1 cellular context compared by ENCODE assay signal in genomic region chr13:21297914-21298831, GRCh38.
TF ChIP-seq lines count a peak whose summit lies in the region.

No MANE protein-coding gene starts in this region.

TF ChIP-seq in K562, 482 proteins besides CTCF, POLR2A, EP300 and RAD21 (continued from another document):
- TF ChIP-seq ZBTB34 (CRISPR knock-in tag; IDR thresholded peaks at IDR 0.05) = no peak
- TF ChIP-seq ZFX (CRISPR knock-in tag; IDR thresholded peaks at IDR 0.05) = no peak
- TF ChIP-seq MITF (IDR thresholded peaks at IDR 0.05) = peak; percentile 75
- TF ChIP-seq CREB1 (IDR thresholded peaks at IDR 0.05) = peak; percentile 71
- TF ChIP-seq CREB1 (CRISPR knock-in tag; IDR thresholded peaks at IDR 0.05) = peak; percentile 70; the same call in 1 of the 2 replicates
- peak; percentile 93 to 97 for TF ChIP-seq MNT (conservative IDR thresholded peaks at IDR 0.05)
- TF ChIP-seq ZNF639 (CRISPR knock-in tag; conservative IDR thresholded peaks at IDR 0.05 in 1 of 2, IDR thresholded peaks at IDR 0.05 in 1 of 2) = no peak
- TF ChIP-seq ZNF830 (CRISPR knock-in tag; IDR thresholded peaks at IDR 0.05) = no peak
- no peak for TF ChIP-seq ATF2 (CRISPR knock-in tag; IDR thresholded peaks at IDR 0.05)
- TF ChIP-seq POLR3G (IDR thresholded peaks at IDR 0.05; ENCODE audit: extremely low read depth, insufficient read length, insufficient replicate concordance) = no peak
- peak; percentile 70; the same call in 1 of the 2 replicates for TF ChIP-seq THAP12 (CRISPR knock-in tag; IDR thresholded peaks at IDR 0.05)
- no peak for TF ChIP-seq ZNF212 (CRISPR knock-in tag; IDR thresholded peaks at IDR 0.05)
- TF ChIP-seq ZBTB12 (CRISPR knock-in tag; IDR thresholded peaks at IDR 0.05) = 0 out of 2 replicates have a peak, but pooled peaks have one; percentile 38
- TF ChIP-seq FOXK2 (conservative IDR thresholded peaks at IDR 0.05 in 1 of 2, IDR thresholded peaks at IDR 0.05 in 1 of 2; ENCODE audit: low read depth in 2 of 2) = no peak
- no peak for TF ChIP-seq ZNF445 (CRISPR knock-in tag; IDR thresholded peaks at IDR 0.05; ENCODE audit: low read depth)
- peak; percentile 94 for TF ChIP-seq NCOA6 (IDR thresholded peaks at IDR 0.05)
- no peak for TF ChIP-seq SNIP1 (IDR thresholded peaks at IDR 0.05; ENCODE audit: low read depth)
- peak; percentile 34; the same call in 1 of the 2 replicates for TF ChIP-seq ATF1 (CRISPR knock-in tag; IDR thresholded peaks at IDR 0.05)
- TF ChIP-seq ATF1 (tag; IDR thresholded peaks at IDR 0.05) = peak; percentile 90
- 0 out of 2 replicates have a peak, but pooled peaks have one; percentile 67 for TF ChIP-seq HMGXB4 (CRISPR knock-in tag; IDR thresholded peaks at IDR 0.05)
- peak; percentile 57 for TF ChIP-seq C11orf30 (IDR thresholded peaks at IDR 0.05; ENCODE audit: low read depth)
- 0 out of 2 replicates have a peak, but pooled peaks have one; percentile 12 for TF ChIP-seq TEAD4 (IDR thresholded peaks at IDR 0.05; ENCODE audit: low read length)
- no peak for TF ChIP-seq TEAD4 (CRISPR knock-in tag; IDR thresholded peaks at IDR 0.05; ENCODE audit: borderline replicate concordance)
- TF ChIP-seq ZNF707 (CRISPR knock-in tag; conservative IDR thresholded peaks at IDR 0.05) = no peak
- TF ChIP-seq SRSF1 (IDR thresholded peaks at IDR 0.05; ENCODE audit: low read depth, low read length) = no peak
- TF ChIP-seq EGR1 (conservative IDR thresholded peaks at IDR 0.05) = peak; percentile 98
- TF ChIP-seq KDM1A (IDR thresholded peaks at IDR 0.05) = no peak
- TF ChIP-seq STAT6 (CRISPR knock-in tag; IDR thresholded peaks at IDR 0.05) = no peak
- TF ChIP-seq MAFG (tag; conservative IDR thresholded peaks at IDR 0.05) = no peak
- no peak for TF ChIP-seq ZC3H8 (IDR thresholded peaks at IDR 0.05)
- TF ChIP-seq KLF13 (tag; IDR thresholded peaks at IDR 0.05; ENCODE audit: borderline replicate concordance, low read depth) = peak; percentile 75; the same call in 1 of the 2 replicates
- no peak for TF ChIP-seq PRPF4 (IDR thresholded peaks at IDR 0.05; ENCODE audit: insufficient read depth, low read depth, low read length, poor library complexity, severe bottlenecking)
- TF ChIP-seq HEY1 (CRISPR knock-in tag; IDR thresholded peaks at IDR 0.05; ENCODE audit: borderline replicate concordance) = no peak
- TF ChIP-seq SIN3A (IDR thresholded peaks at IDR 0.05; ENCODE audit: borderline replicate concordance in 2 of 2, control insufficient read depth in 1 of 2, low read depth in 2 of 2, low read length in 2 of 2) = peak; percentile 80 to 95; a peak in 2 of 4 replicates
- no peak for TF ChIP-seq CREB3 (tag; conservative IDR thresholded peaks at IDR 0.05; ENCODE audit: low read depth)
- TF ChIP-seq KDM5B (IDR thresholded peaks at IDR 0.05; ENCODE audit: insufficient replicate concordance, low read depth, low read length) = no peak
- no peak for TF ChIP-seq ZNF124 (CRISPR knock-in tag; IDR thresholded peaks at IDR 0.05)
- TF ChIP-seq FOXP4 (CRISPR knock-in tag; IDR thresholded peaks at IDR 0.05; ENCODE audit: borderline replicate concordance) = no peak
- TF ChIP-seq TFE3 (CRISPR knock-in tag; IDR thresholded peaks at IDR 0.05) = peak; percentile 60
- no peak for TF ChIP-seq FOXJ2 (tag; IDR thresholded peaks at IDR 0.05)
